In genomic region chr5:170809551-170809950, GRCh38 we compare ENCODE assay signal across 8 cellular contexts. TPM values are rescaled to one million over a fixed set of nuclear protein-coding genes. Genes with fewer than 3 reads are reported as not detected.
DNase-seq lines count a peak whose midpoint lies in the region; ATAC-seq and TF ChIP-seq lines count a peak whose summit lies in the region.

No MANE protein-coding gene starts in this region.

- no peak for ATAC-seq in HG02623 (IDR thresholded peaks at IDR 0.05; ENCODE audit: unreplicated experiment)

- H3K27ac ChIP-seq in breast epithelium (no peak overlapping the region), fibroblast of lung (ENCODE audit: insufficient read depth, low read length) (no peak overlapping the region), right atrium auricular region (no peak overlapping the region)
- no peak overlapping the region for H3K27ac ChIP-seq in effector memory CD4-positive, alpha-beta T cell (ENCODE audit: insufficient read depth, low read length, poor library complexity, severe bottlenecking)

- CTCF ChIA-PET in MCF 10A (lab: Yijun Ruan, JAX): interaction anchor here (0.5 to 6.9 kb wide), 52 partner anchors 9 to 1417 kb away, joined by 3 to 50 read pairs (median 4); no protein-coding TSS in a partner anchor

- TF ChIP-seq POLR2A in breast epithelium (IDR thresholded peaks at IDR 0.05): no peak

- TF ChIP-seq CTCF in MCF 10A (IDR thresholded peaks at IDR 0.05; ENCODE audit: unreplicated experiment) (peak; percentile 87), breast epithelium (IDR thresholded peaks at IDR 0.05) (no peak), fibroblast of lung (conservative IDR thresholded peaks at IDR 0.05 in 1 of 2, IDR thresholded peaks at IDR 0.05 in 1 of 2; ENCODE audit: low read depth in 1 of 2, low read length in 2 of 2) (peak; percentile 55 to 62), retinal pigment epithelial cell (conservative IDR thresholded peaks at IDR 0.05; ENCODE audit: low read depth, low read length) (peak; percentile 62), right atrium auricular region (IDR thresholded peaks at IDR 0.05) (peak in 1 of 2 donors; percentile 34)

- H3K27me3 ChIP-seq in breast epithelium (no peaks in the 10 kb centered on the region), fibroblast of lung (ENCODE audit: control insufficient read depth, insufficient read depth, low read length) (no peaks in the 10 kb centered on the region), right atrium auricular region (no peaks in the 10 kb centered on the region)
- no peaks in the 10 kb centered on the region for H3K27me3 ChIP-seq in effector memory CD4-positive, alpha-beta T cell (replicated peaks; ENCODE audit: control insufficient read depth, insufficient read depth, low read length, poor library complexity, severe bottlenecking)

- H3K9ac ChIP-seq in fibroblast of lung (ENCODE audit: insufficient read depth, low read length): no peak overlapping the region

- H3K79me2 ChIP-seq in fibroblast of lung (ENCODE audit: control insufficient read depth, insufficient read depth, low read length): no peaks in the 10 kb centered on the region

- H3K36me3 Mint-ChIP-seq in MCF 10A (ENCODE audit: insufficient read depth, unreplicated experiment): peaks cover 6% of the 10 kb centered on the region

- H3K4me1 Mint-ChIP-seq in MCF 10A (ENCODE audit: insufficient read depth, unreplicated experiment): no peaks in the 10 kb centered on the region

- H3K4me3 Mint-ChIP-seq in MCF 10A (ENCODE audit: unreplicated experiment): no peak overlapping the region

- intact Hi-C loops in MCF 10A (cut with micrococcal nuclease) (loop anchor here (1.0 to 2.0 kb wide), 8 partner anchors 53 to 533 kb away; partner anchors contain the start of gene RANBP17), breast epithelium (cut with DNase I; ENCODE audit: low total_unique reads) (no loop called here)

- DNase-seq in MCF 10A (ENCODE audit: unreplicated experiment) (peak; percentile 75), breast epithelium (ENCODE audit: low spot score in 2 of 2) (no peak), NCI-H526 treated with DMSO at 0.1 percent for 48 hours (lab: John Stamatoyannopoulos, UW) (peak; percentile 56), fibroblast of lung (ENCODE audit: low read depth in 2 of 2) (peak; percentile 56 to 72), retinal pigment epithelial cell (ENCODE audit: low read depth) (no peak), right atrium auricular region (ENCODE audit: low spot score) (no peak)
- DNase-seq in effector memory CD4-positive, alpha-beta T cell: no peak

- no peak overlapping the region for H3K27ac Mint-ChIP-seq in MCF 10A (ENCODE audit: low read depth, unreplicated experiment)

- no peaks in the 10 kb centered on the region for H3K4me1 ChIP-seq in breast epithelium
- H3K4me1 ChIP-seq in fibroblast of lung (ENCODE audit: control insufficient read depth, extremely low read depth, insufficient read depth, low read length): no peaks in the 10 kb centered on the region
- no peaks in the 10 kb centered on the region for H3K4me1 ChIP-seq in effector memory CD4-positive, alpha-beta T cell (ENCODE audit: control insufficient read depth, insufficient read depth, low read length, poor library complexity, severe bottlenecking)
- H3K4me1 ChIP-seq in right atrium auricular region: no peaks in the 10 kb centered on the region

- H3K4me3 ChIP-seq in breast epithelium: no peak overlapping the region
- H3K4me3 ChIP-seq in fibroblast of lung (replicated peaks in 1 of 4; ENCODE audit: control extremely low read depth in 1 of 4, insufficient read depth in 1 of 4, low read depth in 3 of 4, low read length in 4 of 4): no peak overlapping the region
- H3K4me3 ChIP-seq in retinal pigment epithelial cell (ENCODE audit: low read length): no peak overlapping the region
- H3K4me3 ChIP-seq in effector memory CD4-positive, alpha-beta T cell (ENCODE audit: insufficient read depth, low read depth, low read length, poor library complexity, severe bottlenecking): no peak overlapping the region
- no peak overlapping the region for H3K4me3 ChIP-seq in right atrium auricular region

- no TSS peak for BruUV-seq in MCF 10A (replicated peaks; lab: Mats Ljungman, UMichigan)

- no peaks in the 10 kb centered on the region for H3K9me3 ChIP-seq in breast epithelium
- no peaks in the 10 kb centered on the region for H3K9me3 ChIP-seq in fibroblast of lung (ENCODE audit: control insufficient read depth, insufficient read depth, low read depth, low read length)
- no peaks in the 10 kb centered on the region for H3K9me3 ChIP-seq in effector memory CD4-positive, alpha-beta T cell (ENCODE audit: control insufficient read depth, low read length)
- no peaks in the 10 kb centered on the region for H3K9me3 ChIP-seq in right atrium auricular region

- H3K36me3 ChIP-seq in breast epithelium (no peaks in the 10 kb centered on the region), fibroblast of lung (ENCODE audit: control insufficient read depth, insufficient read depth, low read length) (no peaks in the 10 kb centered on the region), right atrium auricular region (no peaks in the 10 kb centered on the region)
- no peaks in the 10 kb centered on the region for H3K36me3 ChIP-seq in effector memory CD4-positive, alpha-beta T cell (ENCODE audit: control insufficient read depth, insufficient read depth, low read length)

- no peaks in the 10 kb centered on the region for H3K27me3 Mint-ChIP-seq in MCF 10A (ENCODE audit: insufficient read depth, unreplicated experiment)

- H3K4me2 ChIP-seq in fibroblast of lung (ENCODE audit: extremely low read depth, insufficient read depth, low read length): no peak overlapping the region

- POLR2A ChIA-PET in MCF 10A (lab: Yijun Ruan, JAX): interaction anchor here (0.6 to 0.7 kb wide), 3 partner anchors 54 to 637 kb away, joined by 3 read pairs; no protein-coding TSS in a partner anchor

- no peaks in the 10 kb centered on the region for H3K9me3 Mint-ChIP-seq in MCF 10A (ENCODE audit: unreplicated experiment)

- no peaks in the 10 kb centered on the region for H4K20me1 ChIP-seq in fibroblast of lung (ENCODE audit: control insufficient read depth, extremely low read depth, insufficient read depth, low read length)

- no peak overlapping the region for H2AFZ ChIP-seq in fibroblast of lung (ENCODE audit: low read length)

RNA-seq across cellular contexts. Expression of gene GABRP, which starts 26.0 kb away (rescaled TPM):
- not detected in 2 replicates for total RNA-seq in MCF 10A (2022)
- 100 to 1,000 TPM in 1 of 3 donors, 10 to 100 TPM in 1, under 1 TPM in 1; 0.32 to 241 (median 52.4) TPM for total RNA-seq in breast epithelium
- not detected in 2 replicates for total RNA-seq in fibroblast of lung
- polyA plus RNA-seq in fibroblast of lung: not detected in 2 replicates
- polyA plus RNA-seq in fibroblast of lung (2012): not detected in 2 replicates
- polyA minus RNA-seq in fibroblast of lung (ENCODE audit: low replicate concordance): not detected in 2 replicates
- total RNA-seq in right atrium auricular region: under 1 TPM in 1 of 2 donors, not detected in 1; 0.16 TPM

RNA-seq across cellular contexts. Expression of gene RANBP17, which starts 52.3 kb away (rescaled TPM):
- total RNA-seq in MCF 10A (2022) (19.0 and 25.8 TPM in 2 replicates), breast epithelium (10 to 100 TPM in 2 of 3 donors, 1 to 10 TPM in 1; 6.9 to 28.4 (median 13.4) TPM), fibroblast of lung (3.5 and 10.0 TPM in 2 replicates), right atrium auricular region (1 to 10 TPM; 1.4 to 3.6 TPM)
- 3.1 and 4.3 TPM in 2 replicates for polyA plus RNA-seq in fibroblast of lung
- 1.8 and 2.4 TPM in 2 replicates for polyA plus RNA-seq in fibroblast of lung (2012)
- 4.5 and 6.1 TPM in 2 replicates for polyA minus RNA-seq in fibroblast of lung (ENCODE audit: low replicate concordance)

Comparison
In these comparisons a context has a peak if more than half of its experiments do, and no peak if none do; other contexts are left out.
1. DNase-seq: peak in MCF 10A (single experiment), NCI-H526 treated with DMSO at 0.1 percent for 48 hours (single experiment) and fibroblast of lung (2 of 2); none in breast epithelium (0 of 2), retinal pigment epithelial cell (single experiment), effector memory CD4-positive, alpha-beta T cell (0 of 3) and right atrium auricular region (single experiment).
2. CTCF ChIP-seq: peak in MCF 10A (single experiment), fibroblast of lung (2 of 2) and retinal pigment epithelial cell (single experiment); none in breast epithelium (0 of 3).